11 cellular contexts compared by ENCODE assay signal in the genomic region with DNA sequence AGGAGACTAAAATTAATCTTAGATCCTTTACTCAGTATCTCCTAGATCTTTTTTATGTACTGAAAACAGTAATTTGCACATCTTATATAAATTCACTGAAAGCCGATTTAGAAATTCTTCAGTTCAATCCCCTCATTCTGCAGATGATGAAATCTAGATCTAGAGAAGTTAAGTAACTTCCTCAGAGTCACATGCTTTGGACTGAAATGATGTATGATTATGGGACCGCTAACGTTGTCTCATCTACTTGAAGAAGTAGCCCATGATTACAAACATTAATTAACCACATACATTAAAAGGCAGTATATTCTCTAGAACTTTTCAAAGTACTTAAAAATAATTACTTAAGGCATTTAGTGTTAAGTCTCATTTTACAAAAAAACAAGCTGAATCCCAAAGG. TPM values are rescaled to one million over a fixed set of nuclear protein-coding genes. Genes with fewer than 3 reads are reported as not detected.
DNase-seq lines count a peak whose midpoint lies in the region; ATAC-seq and TF ChIP-seq lines count a peak whose summit lies in the region.
"Had no signal": no experiment of that assay in that cellular context is flagged by ENCODE, and none has a peak within 500 bp of the region (broad histone marks: within the 10 kb centered on the region; RNA-seq: fewer than 3 reads in every experiment).

No MANE protein-coding gene starts in this region.

- no peak for DNase-seq in right atrium auricular region (ENCODE audit: low spot score)
- no peak for DNase-seq in Right ventricle myocardium inferior (ENCODE audit: missing footprints)
- DNase-seq in activated naive CD8-positive, alpha-beta T cell treated with anti-CD3 and anti-CD28 coated beads, Interleukin-2, amount 50 U/mL, for 24 hours: no peak
- peak; percentile 64 to 66 for DNase-seq in lung microvascular endothelial cell (ENCODE audit: low read depth in 2 of 2)
- no peak for DNase-seq in PC-9
- no peak for DNase-seq in stimulated activated CD4-positive, alpha-beta T cell treated with anti-CD3 and anti-CD28 coated beads, Interleukin-2, amount 100 ng/mL, for 48 hours
- DNase-seq: DMS 273 treated with DMSO at 0.1 percent for 48 hours, GM23248, NCI-H2029 treated with DMSO at 0.1 percent for 48 hours had no signal

- intact Hi-C loops in Right ventricle myocardium inferior (cut with DNase I) (loop anchor here (5.0 kb wide), 1 partner anchor 76 kb away; no protein-coding TSS in a partner anchor), PC-9 (cut with micrococcal nuclease; ENCODE audit: unreplicated experiment) (no loop called here)

- ATAC-seq in Right ventricle myocardium inferior: no peak
- ATAC-seq in activated naive CD8-positive, alpha-beta T cell treated with anti-CD3 and anti-CD28 coated beads, Interleukin-2, amount 50 U/mL, for 24 hours: no peak
- ATAC-seq in GM21723 (IDR thresholded peaks at IDR 0.05; ENCODE audit: unreplicated experiment): no peak
- ATAC-seq in GM21786 (IDR thresholded peaks at IDR 0.05; ENCODE audit: unreplicated experiment): no peak

- H3K4me1 ChIP-seq in right atrium auricular region (peaks cover 0 to 50% of the 10 kb centered on the region in 2 donors), PC-9 (replicated peaks; ENCODE audit: insufficient read depth) (no peaks in the 10 kb centered on the region)

- POLR2A ChIA-PET in PC-9 (lab: Charles Lee; ENCODE audit: unreplicated experiment): interaction anchor here (0.7 kb wide), 1 partner anchor 198 kb away, joined by 5 read pairs; no protein-coding TSS in a partner anchor

- H3K27me3 Mint-ChIP-seq in activated naive CD8-positive, alpha-beta T cell treated with anti-CD3 and anti-CD28 coated beads, Interleukin-2, amount 50 U/mL, for 24 hours: no peaks in the 10 kb centered on the region

- TF ChIP-seq CTCF in right atrium auricular region (IDR thresholded peaks at IDR 0.05): no peak
- TF ChIP-seq CTCF in PC-9 (conservative IDR thresholded peaks at IDR 0.05): no peak

- H3K4me2 ChIP-seq in PC-9: no peak overlapping the region

- H3K36me3 ChIP-seq in right atrium auricular region (no peaks in the 10 kb centered on the region), PC-9 (ENCODE audit: low read depth) (no peaks in the 10 kb centered on the region)

- peaks cover 21% of the 10 kb centered on the region for H3K36me3 Mint-ChIP-seq in activated naive CD8-positive, alpha-beta T cell treated with anti-CD3 and anti-CD28 coated beads, Interleukin-2, amount 50 U/mL, for 24 hours (ENCODE audit: low read depth)

- peak overlapping the region; percentile 93 for H3K27ac Mint-ChIP-seq in activated naive CD8-positive, alpha-beta T cell treated with anti-CD3 and anti-CD28 coated beads, Interleukin-2, amount 50 U/mL, for 24 hours

- H3K9me2 ChIP-seq in PC-9 (ENCODE audit: insufficient read depth): no peaks in the 10 kb centered on the region

- peak overlapping the region; percentile 91 for H3K4me3 Mint-ChIP-seq in activated naive CD8-positive, alpha-beta T cell treated with anti-CD3 and anti-CD28 coated beads, Interleukin-2, amount 50 U/mL, for 24 hours

- BruUV-seq in PC-9 (replicated peaks; lab: Mats Ljungman, UMichigan): no TSS peak

- H3K4me3 ChIP-seq in right atrium auricular region (peak overlapping the region in 1 of 2 donors; percentile 35), PC-9 (no peak overlapping the region)
- H3K4me3 ChIP-seq: GM23248 had no signal

- no peaks in the 10 kb centered on the region for H3K9me3 Mint-ChIP-seq in activated naive CD8-positive, alpha-beta T cell treated with anti-CD3 and anti-CD28 coated beads, Interleukin-2, amount 50 U/mL, for 24 hours

- no peaks in the 10 kb centered on the region for H3F3A ChIP-seq in PC-9 (ENCODE audit: insufficient read depth, low read depth)

- peaks cover 4% of the 10 kb centered on the region for H4K20me1 ChIP-seq in PC-9 (ENCODE audit: insufficient read depth)

- H3K27me3 ChIP-seq in right atrium auricular region (no peaks in the 10 kb centered on the region), PC-9 (ENCODE audit: insufficient read depth, low read depth) (no peaks in the 10 kb centered on the region)

- no peak overlapping the region for H2AFZ ChIP-seq in PC-9
- H2AFZ ChIP-seq: GM23248 had no signal

- CTCF ChIA-PET in PC-9 (lab: Charles Lee): no interaction called here

- H3K27ac ChIP-seq in right atrium auricular region (peak overlapping the region; percentile 71 to 83), PC-9 (no peak overlapping the region)
- H3K27ac ChIP-seq: GM23248 had no signal

- H3K79me2 ChIP-seq in PC-9 (ENCODE audit: low read depth): peaks cover 57% of the 10 kb centered on the region

- H3K9me3 ChIP-seq in right atrium auricular region (no peaks in the 10 kb centered on the region), PC-9 (ENCODE audit: insufficient read depth, low read depth) (no peaks in the 10 kb centered on the region)

- H3K4me1 Mint-ChIP-seq in activated naive CD8-positive, alpha-beta T cell treated with anti-CD3 and anti-CD28 coated beads, Interleukin-2, amount 50 U/mL, for 24 hours: peaks cover 80% of the 10 kb centered on the region

RNA-seq across cellular contexts. Expression of a gene that starts 37.8 kb away (rescaled TPM):
- 10 to 100 TPM; 39.1 to 54.2 TPM for total RNA-seq in right atrium auricular region
- total RNA-seq in Right ventricle myocardium inferior: 36.7 TPM
- total RNA-seq in lung microvascular endothelial cell: 61.9 and 80.8 TPM in 2 replicates
- total RNA-seq in PC-9 (2021): 31.2 and 36.0 TPM in 2 replicates

Comparison
In these comparisons a context has a peak if more than half of its experiments do, and no peak if none do; other contexts are left out.
1. DNase-seq: peak in lung microvascular endothelial cell (2 of 2); none in right atrium auricular region (single experiment), Right ventricle myocardium inferior (single experiment), activated naive CD8-positive, alpha-beta T cell treated with anti-CD3 and anti-CD28 coated beads, Interleukin-2, amount 50 U/mL, for 24 hours (single experiment), PC-9 (0 of 2) and stimulated activated CD4-positive, alpha-beta T cell treated with anti-CD3 and anti-CD28 coated beads, Interleukin-2, amount 100 ng/mL, for 48 hours (0 of 2).